Comparison of ENCODE assay signal across 25 cellular contexts in genomic region chr5:172622091-172623046, GRCh38. TPM values are rescaled to one million over a fixed set of nuclear protein-coding genes. Genes with fewer than 3 reads are reported as not detected.
DNase-seq lines count a peak whose midpoint lies in the region; TF ChIP-seq lines count a peak whose summit lies in the region.
"Had no signal": no experiment of that assay in that cellular context is flagged by ENCODE, and none has a peak within 500 bp of the region (broad histone marks: within the 10 kb centered on the region; RNA-seq: fewer than 3 reads in every experiment).

No MANE protein-coding gene starts in this region.

- H3K4me3 ChIP-seq in endodermal cell (ENCODE audit: low read length) = no peak overlapping the region
- H3K4me3 ChIP-seq in neural progenitor cell = no peak overlapping the region
- H3K4me3 ChIP-seq in ascending aorta = no peak overlapping the region
- H3K4me3 ChIP-seq: MG63, uterus had no signal

- no peak overlapping the region for H3K4me3 Mint-ChIP-seq in endodermal cell
- no peak overlapping the region for H3K4me3 Mint-ChIP-seq in neural progenitor cell
- H3K4me3 Mint-ChIP-seq: activated CD4-positive, alpha-beta T cell treated with anti-CD3 and anti-CD28 coated beads for 36 hours; activated naive CD4-positive, alpha-beta T cell treated with anti-CD3 and anti-CD28 coated beads, Interleukin-2, amount 10 ng/mL, durations not matched to agents 7 days and 5 days; activated T-cell treated with anti-CD3 and anti-CD28 coated beads, Interleukin-2, amount 50 U/mL, for 72 hours had no signal

- H3K9me3 Mint-ChIP-seq in endodermal cell (no peaks in the 10 kb centered on the region), neural progenitor cell (no peaks in the 10 kb centered on the region)
- H3K9me3 Mint-ChIP-seq: activated naive CD4-positive, alpha-beta T cell treated with anti-CD3 and anti-CD28 coated beads, Interleukin-2, amount 10 ng/mL, durations not matched to agents 7 days and 5 days; activated T-cell treated with anti-CD3 and anti-CD28 coated beads, Interleukin-2, amount 50 U/mL, for 72 hours; CD8-positive, alpha-beta memory T cell had no signal

- TF ChIP-seq CTCF in endodermal cell (conservative IDR thresholded peaks at IDR 0.05) = peak; percentile 56
- peak; percentile 29 for TF ChIP-seq CTCF in neural progenitor cell (IDR thresholded peaks at IDR 0.05)
- no peak for TF ChIP-seq CTCF in ascending aorta (IDR thresholded peaks at IDR 0.05)

- no peak overlapping the region for H3K27ac ChIP-seq in endodermal cell (ENCODE audit: low read depth, low read length)
- no peak overlapping the region for H3K27ac ChIP-seq in neural progenitor cell
- H3K27ac ChIP-seq in ascending aorta = no peak overlapping the region
- H3K27ac ChIP-seq: 22Rv1, HL-60, uterus had no signal

- H3K4me1 Mint-ChIP-seq in endodermal cell = peaks cover 9% of the 10 kb centered on the region
- H3K4me1 Mint-ChIP-seq in neural progenitor cell = peaks cover 51% of the 10 kb centered on the region
- H3K4me1 Mint-ChIP-seq: activated CD4-positive, alpha-beta T cell treated with anti-CD3 and anti-CD28 coated beads for 36 hours; activated naive CD4-positive, alpha-beta T cell treated with anti-CD3 and anti-CD28 coated beads, Interleukin-2, amount 10 ng/mL, durations not matched to agents 7 days and 5 days; CD8-positive, alpha-beta memory T cell had no signal

- H3K36me3 ChIP-seq in endodermal cell (ENCODE audit: control insufficient read depth, insufficient read depth, low read length) = no peaks in the 10 kb centered on the region
- no peaks in the 10 kb centered on the region for H3K36me3 ChIP-seq in neural progenitor cell
- H3K36me3 ChIP-seq in ascending aorta = no peaks in the 10 kb centered on the region
- H3K36me3 ChIP-seq: MG63, uterus had no signal

- peak; percentile 15 for DNase-seq in DMS 273 (lab: John Stamatoyannopoulos, UW; ENCODE audit: unreplicated experiment)
- no peak for DNase-seq in DMS 273 treated with DMSO at 0.1 percent for 48 hours (lab: John Stamatoyannopoulos, UW)
- DNase-seq in NCI-H69 (lab: John Stamatoyannopoulos, UW) = peak; percentile 69
- peak; percentile 81 for DNase-seq in endodermal cell
- DNase-seq in neural progenitor cell (ENCODE audit: low spot score) = peak; percentile 31
- DNase-seq in NCI-H1105 treated with DMSO at 0.1 percent for 48 hours (lab: John Stamatoyannopoulos, UW) = no peak
- no peak for DNase-seq in ascending aorta (ENCODE audit: low spot score in 2 of 2)
- no peak for DNase-seq in KG1 (lab: John Stamatoyannopoulos, UW)
- DNase-seq: activated CD4-positive, alpha-beta T cell treated with anti-CD3 and anti-CD28 coated beads for 36 hours; activated naive CD4-positive, alpha-beta T cell treated with anti-CD3 and anti-CD28 coated beads, Interleukin-2, amount 10 ng/mL, durations not matched to agents 7 days and 5 days; activated T-cell treated with anti-CD3 and anti-CD28 coated beads, Interleukin-2, amount 50 U/mL, for 72 hours; AML-193; anterior cingulate cortex; CD8-positive, alpha-beta memory T cell; effector CD8-positive, alpha-beta T cell; MG63; NCI-H146; NCI-H82; retina; stimulated activated CD4-positive, alpha-beta T cell treated with anti-CD3 and anti-CD28 coated beads, Interleukin-15, amount 100 ng/mL, for 24 hours; substantia nigra; T-helper 9 cell had no signal

- no peak overlapping the region for H2AFZ ChIP-seq in neural progenitor cell (replicated peaks)

- H3K27me3 ChIP-seq in endodermal cell (ENCODE audit: control insufficient read depth, insufficient read depth, low read length, poor library complexity, severe bottlenecking) (no peaks in the 10 kb centered on the region), neural progenitor cell (no peaks in the 10 kb centered on the region), ascending aorta (no peaks in the 10 kb centered on the region)
- H3K27me3 ChIP-seq: MG63, uterus had no signal

- no peaks in the 10 kb centered on the region for H3K36me3 Mint-ChIP-seq in endodermal cell (ENCODE audit: low read depth)
- no peaks in the 10 kb centered on the region for H3K36me3 Mint-ChIP-seq in neural progenitor cell
- H3K36me3 Mint-ChIP-seq: activated naive CD4-positive, alpha-beta T cell treated with anti-CD3 and anti-CD28 coated beads, Interleukin-2, amount 10 ng/mL, durations not matched to agents 7 days and 5 days; CD8-positive, alpha-beta memory T cell had no signal

- no peaks in the 10 kb centered on the region for H4K20me1 ChIP-seq in neural progenitor cell (ENCODE audit: low read depth)

- peaks cover 7% of the 10 kb centered on the region for H3K27me3 Mint-ChIP-seq in endodermal cell (ENCODE audit: insufficient read depth)
- peaks cover 6% of the 10 kb centered on the region for H3K27me3 Mint-ChIP-seq in neural progenitor cell (ENCODE audit: insufficient read depth, low read depth)
- H3K27me3 Mint-ChIP-seq: activated CD4-positive, alpha-beta T cell treated with anti-CD3 and anti-CD28 coated beads for 36 hours had no signal

- intact Hi-C loops in ascending aorta (cut with DNase I) = no loop called here

- H3F3A ChIP-seq in neural progenitor cell (ENCODE audit: low read depth) = peaks cover 5% of the 10 kb centered on the region

- WGBS in endodermal cell (ENCODE audit: insufficient coverage in 1 of 2, insufficient read length in 1 of 2), 2 experiments = 74 to 82% methylated on average over 15 to 22 of the region's 22 CpGs

- H3K9ac ChIP-seq in endodermal cell (ENCODE audit: extremely low read depth, low read length, poor library complexity, severe bottlenecking) (no peak overlapping the region), neural progenitor cell (no peak overlapping the region)

- no peaks in the 10 kb centered on the region for H3K79me2 ChIP-seq in neural progenitor cell (ENCODE audit: low read depth)

- H3K4me2 ChIP-seq in neural progenitor cell = no peak overlapping the region

- H3K9me3 ChIP-seq in endodermal cell (ENCODE audit: control insufficient read depth, low read length) (no peaks in the 10 kb centered on the region), neural progenitor cell (ENCODE audit: low read depth) (no peaks in the 10 kb centered on the region), ascending aorta (no peaks in the 10 kb centered on the region)
- H3K9me3 ChIP-seq: MG63, uterus had no signal

- H3K27ac Mint-ChIP-seq in endodermal cell (no peak overlapping the region), neural progenitor cell (peak overlapping the region; percentile 10)
- H3K27ac Mint-ChIP-seq: activated CD4-positive, alpha-beta T cell treated with anti-CD3 and anti-CD28 coated beads for 36 hours; activated naive CD4-positive, alpha-beta T cell treated with anti-CD3 and anti-CD28 coated beads, Interleukin-2, amount 10 ng/mL, durations not matched to agents 7 days and 5 days; activated T-cell treated with anti-CD3 and anti-CD28 coated beads, Interleukin-2, amount 50 U/mL, for 72 hours had no signal

- peaks cover 5% of the 10 kb centered on the region for H3K4me1 ChIP-seq in endodermal cell (ENCODE audit: control insufficient read depth, insufficient read depth, low read length)
- peaks cover 13% of the 10 kb centered on the region for H3K4me1 ChIP-seq in neural progenitor cell
- H3K4me1 ChIP-seq in ascending aorta = no peaks in the 10 kb centered on the region
- H3K4me1 ChIP-seq: uterus had no signal

RNA-seq across cellular contexts. Expression of gene NEURL1B, which starts 18.7 kb away (rescaled TPM):
- total RNA-seq in endodermal cell (1 to 10 TPM; 4.9 to 6.3 TPM), neural progenitor cell (ENCODE audit: low replicate concordance) (12.1 and 20.2 TPM in 2 replicates), ascending aorta (131 TPM)
- polyA plus RNA-seq in endodermal cell (2013, experiment 1 of 2) = 10.1 TPM
- 11.1 TPM for polyA plus RNA-seq in endodermal cell (2013, experiment 2 of 2)
- polyA plus RNA-seq: CD8-positive, alpha-beta memory T cell had no signal

Comparison
In these comparisons a context has a peak if more than half of its experiments do, and no peak if none do; other contexts are left out.
1. DNase-seq: peak in DMS 273 (single experiment), NCI-H69 (single experiment), endodermal cell (single experiment) and neural progenitor cell (single experiment); none in DMS 273 treated with DMSO at 0.1 percent for 48 hours (single experiment), NCI-H1105 treated with DMSO at 0.1 percent for 48 hours (single experiment), ascending aorta (0 of 2) and KG1 (single experiment).
2. CTCF ChIP-seq: peak in endodermal cell (single experiment) and neural progenitor cell (single experiment); none in ascending aorta (0 of 3).